In genomic region chr20:57718490-57719009, GRCh38 we compare ENCODE assay signal across 8 cellular contexts. TPM values are rescaled to one million over a fixed set of nuclear protein-coding genes. Genes with fewer than 3 reads are reported as not detected.
A peak's percentile ranks its signal among the peaks of the same experiment; 100 is the strongest.
DNase-seq lines count a peak whose midpoint lies in the region; ATAC-seq, FAIRE-seq and TF ChIP-seq lines count a peak whose summit lies in the region.

No MANE protein-coding gene starts in this region.

- peak overlapping the region; percentile 47 for H3K27ac Mint-ChIP-seq in astrocyte (ENCODE audit: unreplicated experiment)

- peaks cover 37% of the 10 kb centered on the region for H3K4me1 ChIP-seq in astrocyte (ENCODE audit: insufficient read depth, low read length)
- H3K4me1 ChIP-seq in right cardiac atrium (ENCODE audit: control insufficient read depth, insufficient read depth, low read length) = peaks cover 8% of the 10 kb centered on the region
- peaks cover 51% of the 10 kb centered on the region for H3K4me1 ChIP-seq in psoas muscle

- peaks cover 23% of the 10 kb centered on the region for H3K4me1 Mint-ChIP-seq in astrocyte (ENCODE audit: low read depth, unreplicated experiment)

- H3K79me2 ChIP-seq in astrocyte (ENCODE audit: insufficient read depth, low read length) = peaks cover under 1% of the 10 kb centered on the region

- no peaks in the 10 kb centered on the region for H3K9me3 Mint-ChIP-seq in astrocyte (ENCODE audit: unreplicated experiment)

- FAIRE-seq in GM12891 (lab: Jason Lieb, UNC) = peak; percentile 16
- FAIRE-seq in astrocyte (lab: Jason Lieb, UNC) = no peak

- intact Hi-C loops in right cardiac atrium (cut with DNase I) (no loop called here), psoas muscle (cut with DNase I) (loop anchor here in 1 of 2 donors (5.0 kb wide), 1 partner anchor 61 kb away; no protein-coding TSS in a partner anchor)

- H3K9me3 ChIP-seq in astrocyte (ENCODE audit: insufficient read depth, low read depth, low read length) = no peaks in the 10 kb centered on the region
- no peaks in the 10 kb centered on the region for H3K9me3 ChIP-seq in right cardiac atrium (ENCODE audit: control insufficient read depth, low read length)
- no peaks in the 10 kb centered on the region for H3K9me3 ChIP-seq in psoas muscle

- H3K36me3 Mint-ChIP-seq in astrocyte (ENCODE audit: low read depth, unreplicated experiment) = no peaks in the 10 kb centered on the region

- ATAC-seq in HG02763 (IDR thresholded peaks at IDR 0.05; ENCODE audit: unreplicated experiment) (peak; percentile 97), right cardiac atrium (peak; percentile 97 to 98), psoas muscle (peak; percentile 88 to 95 (median 90))

- TF ChIP-seq CTCF in astrocyte (IDR thresholded peaks at IDR 0.05; ENCODE audit: insufficient read depth, low read depth, low read length) (no peak), psoas muscle (IDR thresholded peaks at IDR 0.05) (no peak)

- peaks cover 21% of the 10 kb centered on the region for H3K27me3 Mint-ChIP-seq in astrocyte (ENCODE audit: low read depth, unreplicated experiment)

- H3K36me3 ChIP-seq in astrocyte (ENCODE audit: insufficient read depth, low read length) = no peaks in the 10 kb centered on the region
- H3K36me3 ChIP-seq in psoas muscle (ENCODE audit: insufficient read depth in 1 of 2, low read depth in 1 of 2) = no peaks in the 10 kb centered on the region

- no peak for TF ChIP-seq POLR2A in GM12891 (IDR thresholded peaks at IDR 0.05; ENCODE audit: low read depth, low read length)

- peak overlapping the region; percentile 83 for H3K4me2 ChIP-seq in astrocyte (ENCODE audit: low read length)

- DNase-seq in GM12891 (ENCODE audit: insufficient read length, low spot score) = peak; percentile 98
- peak; percentile 88 for DNase-seq in NCI-H128 (lab: John Stamatoyannopoulos, UW; ENCODE audit: unreplicated experiment)
- DNase-seq in T-helper 9 cell = peak; percentile 82
- DNase-seq in astrocyte (ENCODE audit: low read depth) = peak; percentile 97
- peak; percentile 96 to 99 (median 98) for DNase-seq in right cardiac atrium
- peak; percentile 95 to 97 for DNase-seq in psoas muscle
- peak; percentile 97 for DNase-seq in ureter (ENCODE audit: low spot score)

- H2AFZ ChIP-seq in astrocyte (ENCODE audit: low read depth, low read length) = peak overlapping the region; percentile 71

- H3K27ac ChIP-seq in astrocyte (ENCODE audit: low read depth, low read length) = no peak overlapping the region
- no peak overlapping the region for H3K27ac ChIP-seq in right cardiac atrium (ENCODE audit: low read length)
- H3K27ac ChIP-seq in psoas muscle = peak overlapping the region; percentile 34

- H3K27me3 ChIP-seq in astrocyte (ENCODE audit: insufficient read depth, low read length) (peaks cover 7% of the 10 kb centered on the region), right cardiac atrium (ENCODE audit: control insufficient read depth, insufficient read depth) (no peaks in the 10 kb centered on the region), psoas muscle (ENCODE audit: insufficient read depth in 3 of 3, low read length in 2 of 3) (no peaks in the 10 kb centered on the region)

- peak overlapping the region; percentile 53 for H3K4me3 ChIP-seq in astrocyte (ENCODE audit: insufficient read depth, low read depth, low read length)
- peak overlapping the region; percentile 33 for H3K4me3 ChIP-seq in right cardiac atrium (ENCODE audit: low read length)
- peak overlapping the region; percentile 48 for H3K4me3 ChIP-seq in psoas muscle

- peak overlapping the region; percentile 71 for H3K4me3 Mint-ChIP-seq in astrocyte (ENCODE audit: unreplicated experiment)

- H3K9ac ChIP-seq in astrocyte (ENCODE audit: low read length) = peak overlapping the region; percentile 19

- WGBS in right cardiac atrium = under 1% methylated on average over 31 of the region's 31 CpGs
- WGBS in psoas muscle, 3 donors = 0 to 1% (median 0%) methylated on average over 28 to 31 of the region's 31 CpGs

- no peaks in the 10 kb centered on the region for H4K20me1 ChIP-seq in astrocyte (ENCODE audit: insufficient read depth, low read length)

TF ChIP-seq in GM12891, 5 proteins besides CTCF, POLR2A, EP300 and RAD21:
- TF ChIP-seq TAF1 (IDR thresholded peaks at IDR 0.05; ENCODE audit: low read depth, low read length) (no peak), POU2F2 (IDR thresholded peaks at IDR 0.05; ENCODE audit: low read depth, low read length) (no peak)

RNA-seq across cellular contexts. Expression of gene PMEPA1, which starts 8.7 kb away (rescaled TPM):
- 2.8 TPM for polyA plus RNA-seq in GM12891 (2012; ENCODE audit: low read depth, missing spikeins)
- 49.4 and 65.1 TPM in 2 replicates for total RNA-seq in astrocyte
- total RNA-seq in right cardiac atrium = 10 to 100 TPM; 31.7 to 82.0 (median 44.3) TPM
- 17.3 TPM for polyA plus RNA-seq in right cardiac atrium
- total RNA-seq in psoas muscle = 10 to 100 TPM in 3 of 4 donors, 1 to 10 TPM in 1; 8.9 to 19.5 (median 15.6) TPM
- polyA plus RNA-seq in psoas muscle = 10 to 100 TPM; 17.1 to 34.0 (median 30.7) TPM
- 15.2 TPM for total RNA-seq in ureter
